ENCODE assay signal across 16 cellular contexts in the genomic region with DNA sequence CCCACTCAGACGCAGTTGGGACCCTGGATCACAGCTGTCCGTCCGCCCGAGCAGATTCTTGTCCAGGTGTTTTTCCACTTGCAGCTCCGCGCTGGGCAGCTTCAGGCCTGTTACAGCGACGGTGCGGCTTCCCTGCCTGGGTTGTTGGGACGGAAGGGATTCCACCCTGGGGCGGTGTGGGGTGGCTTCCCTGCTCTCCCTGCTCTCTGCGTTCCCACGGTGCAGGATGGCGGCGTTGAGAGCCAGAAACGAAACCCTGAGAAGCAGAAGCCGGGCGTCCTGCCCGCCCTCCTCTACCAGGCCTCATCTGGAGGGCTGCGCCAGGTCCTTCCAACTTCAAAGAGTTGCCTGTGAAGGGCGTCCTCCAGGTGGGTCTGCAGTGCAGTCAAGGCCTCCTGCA.
DNase-seq lines count a peak whose midpoint lies in the region; ATAC-seq and TF ChIP-seq lines count a peak whose summit lies in the region.
"Had no signal": no experiment of that assay in that cellular context is flagged by ENCODE, and none has a peak within 500 bp of the region (broad histone marks: within the 10 kb centered on the region; RNA-seq: fewer than 3 reads in every experiment).

No MANE protein-coding gene starts in this region.

- H3K14ac ChIP-seq in neuronal stem cell (ENCODE audit: low read length), result no peak overlapping the region

- peak overlapping the region; percentile 73 for H2BK12ac ChIP-seq in neuronal stem cell (ENCODE audit: low read length)

- TF ChIP-seq CTCF in WTC11 (IDR thresholded peaks at IDR 0.05) (no peak), spleen (IDR thresholded peaks at IDR 0.05 in 8 of 11, conservative IDR thresholded peaks at IDR 0.05 in 3 of 11) (no peak)

- H3K27me3 Mint-ChIP-seq in WTC11 (ENCODE audit: low read depth), result no peaks in the 10 kb centered on the region
- no peaks in the 10 kb centered on the region for H3K27me3 Mint-ChIP-seq in activated CD4-positive, alpha-beta memory T cell treated with anti-CD3 and anti-CD28 coated beads for 36 hours
- H3K27me3 Mint-ChIP-seq: CD4-positive, alpha-beta memory T cell had no signal

- POLR2A ChIA-PET in WTC11 (lab: Charles Lee), result no interaction called here
- POLR2A ChIA-PET in activated CD4-positive, alpha-beta memory T cell treated with anti-CD3 and anti-CD28 coated beads for 36 hours (lab: Charles Lee), result no interaction called here

- CTCF ChIA-PET in WTC11 (lab: Charles Lee), result no interaction called here
- CTCF ChIA-PET in activated CD4-positive, alpha-beta memory T cell treated with anti-CD3 and anti-CD28 coated beads for 36 hours (lab: Charles Lee), result no interaction called here

- H3K27ac ChIP-seq in neuronal stem cell (replicated peaks; ENCODE audit: low read length), result no peak overlapping the region
- H3K27ac ChIP-seq in spleen, result no peak overlapping the region
- H3K27ac ChIP-seq: BLaER1 had no signal

- H4K91ac ChIP-seq in neuronal stem cell (ENCODE audit: low read depth, low read length, poor library complexity), result peak overlapping the region; percentile 72

- no peaks in the 10 kb centered on the region for H3K27me3 ChIP-seq in neuronal stem cell (ENCODE audit: control insufficient read depth in 3 of 3, insufficient read depth in 3 of 3, low read depth in 1 of 3, low read length in 3 of 3)
- H3K27me3 ChIP-seq in spleen (replicated peaks in 1 of 7), result peaks cover 0 to 9% (median 0%) of the 10 kb centered on the region in 7 donors
- H3K27me3 ChIP-seq: BLaER1 had no signal

- no peak overlapping the region for H2AFZ ChIP-seq in neuronal stem cell (ENCODE audit: low read length)

- H3K9me3 Mint-ChIP-seq in WTC11, result peaks cover 5% of the 10 kb centered on the region
- no peaks in the 10 kb centered on the region for H3K9me3 Mint-ChIP-seq in activated CD4-positive, alpha-beta memory T cell treated with anti-CD3 and anti-CD28 coated beads for 36 hours
- H3K9me3 Mint-ChIP-seq: CD4-positive, alpha-beta memory T cell; H9 had no signal

- no peak for ATAC-seq in WTC11
- ATAC-seq in HG03135 (IDR thresholded peaks at IDR 0.05; ENCODE audit: unreplicated experiment), result no peak
- ATAC-seq: GM12878 had no signal

- H3K9ac ChIP-seq in neuronal stem cell (ENCODE audit: low read depth, low read length, poor library complexity), result peak overlapping the region; percentile 21
- H3K9ac ChIP-seq: BLaER1 had no signal

- no peak overlapping the region for H2BK120ac ChIP-seq in neuronal stem cell (ENCODE audit: low read depth, low read length)

- H3K9me3 ChIP-seq in neuronal stem cell (replicated peaks in 1 of 2; ENCODE audit: control insufficient read depth in 2 of 2, insufficient read depth in 1 of 2, low read depth in 1 of 2, low read length in 2 of 2) (peaks cover 0 to 6% of the 10 kb centered on the region in 2 donors), spleen (peaks cover 0 to 4% (median 0%) of the 10 kb centered on the region in 8 donors)

- no CpG with 5 or more reads among the region's 21 CpGs for WGBS in neuronal stem cell (ENCODE audit: extremely low coverage in 2 of 2, insufficient read length in 2 of 2, insufficient replicate concordance in 1 of 2), 2 donors
- 89 to 96% (median 94%) methylated on average over 5 to 21 of the region's 21 CpGs for WGBS in spleen, 5 donors

- TF ChIP-seq POLR2A in spleen (IDR thresholded peaks at IDR 0.05), result no peak

- H3K4me2 ChIP-seq in neuronal stem cell (ENCODE audit: insufficient read depth, low read length, poor library complexity, severe bottlenecking), result no peak overlapping the region
- H3K4me2 ChIP-seq: BLaER1 had no signal

- peak overlapping the region; percentile 63 for H2AK5ac ChIP-seq in neuronal stem cell (ENCODE audit: low read depth, low read length)

- no peak overlapping the region for H2BK15ac ChIP-seq in neuronal stem cell (ENCODE audit: low read length)

- H3K4me1 Mint-ChIP-seq in WTC11, result no peaks in the 10 kb centered on the region
- H3K4me1 Mint-ChIP-seq in activated CD4-positive, alpha-beta memory T cell treated with anti-CD3 and anti-CD28 coated beads for 36 hours (ENCODE audit: low read depth), result no peaks in the 10 kb centered on the region
- H3K4me1 Mint-ChIP-seq: CD14-positive monocyte; CD4-positive, alpha-beta memory T cell had no signal

- H3K36me3 Mint-ChIP-seq in WTC11, result peaks cover under 1% of the 10 kb centered on the region
- no peaks in the 10 kb centered on the region for H3K36me3 Mint-ChIP-seq in activated CD4-positive, alpha-beta memory T cell treated with anti-CD3 and anti-CD28 coated beads for 36 hours
- H3K36me3 Mint-ChIP-seq: CD14-positive monocyte; CD4-positive, alpha-beta memory T cell had no signal

- peak overlapping the region; percentile 87 for H3K18ac ChIP-seq in neuronal stem cell (ENCODE audit: low read length)

- H3K4me3 ChIP-seq in neuronal stem cell (ENCODE audit: low read length in 2 of 2), result no peak overlapping the region
- no peak overlapping the region for H3K4me3 ChIP-seq in spleen
- H3K4me3 ChIP-seq: BLaER1, GM12878 had no signal

- no peak overlapping the region for H3K4me3 Mint-ChIP-seq in WTC11
- H3K4me3 Mint-ChIP-seq in activated CD4-positive, alpha-beta memory T cell treated with anti-CD3 and anti-CD28 coated beads for 36 hours, result no peak overlapping the region
- H3K4me3 Mint-ChIP-seq: CD14-positive monocyte; CD4-positive, alpha-beta memory T cell; H9 had no signal

- H3K23ac ChIP-seq in neuronal stem cell (ENCODE audit: low read depth, low read length, poor library complexity), result no peak overlapping the region

- H3K27ac Mint-ChIP-seq in WTC11, result no peak overlapping the region
- H3K27ac Mint-ChIP-seq in activated CD4-positive, alpha-beta memory T cell treated with anti-CD3 and anti-CD28 coated beads for 36 hours, result no peak overlapping the region
- H3K27ac Mint-ChIP-seq: CD14-positive monocyte; CD4-positive, alpha-beta memory T cell; H9 had no signal

- H3K79me1 ChIP-seq in neuronal stem cell (ENCODE audit: low read depth, low read length), result peaks cover 2% of the 10 kb centered on the region

- intact Hi-C loops in spleen (cut with DNase I; ENCODE audit: low total_unique reads), result no loop called here
- intact Hi-C loops in activated CD4-positive, alpha-beta memory T cell treated with anti-CD3 and anti-CD28 coated beads for 36 hours (cut with micrococcal nuclease), result no loop called here

- H2BK5ac ChIP-seq in neuronal stem cell (ENCODE audit: low read length), result no peak overlapping the region

- DNase-seq in activated effector memory CD4-positive, alpha-beta T cell treated with anti-CD3 and anti-CD28 coated beads, Interleukin-2, amount 50 U/mL, for 16 hours, result peak; percentile 54
- no peak for DNase-seq in activated effector memory CD4-positive, alpha-beta T cell treated with Interleukin-2 at 50 U/mL for 16 hours
- DNase-seq in WTC11 (ENCODE audit: low spot score), result peak; percentile 4
- no peak for DNase-seq in neuronal stem cell (ENCODE audit: low spot score)
- DNase-seq in spleen, result peak; percentile 64
- DNase-seq in activated CD4-positive, alpha-beta memory T cell treated with anti-CD3 and anti-CD28 coated beads for 36 hours, result no peak
- DNase-seq in superior temporal gyrus (ENCODE audit: extremely low spot score), result no peak
- DNase-seq: 8988T; CD4-positive, alpha-beta memory T cell; DMS153; EL; H9 had no signal

- H3K36me3 ChIP-seq in neuronal stem cell (replicated peaks in 1 of 2; ENCODE audit: control insufficient read depth in 2 of 2, insufficient read depth in 2 of 2, low read length in 2 of 2) (no peaks in the 10 kb centered on the region), spleen (no peaks in the 10 kb centered on the region)
- H3K36me3 ChIP-seq: BLaER1 had no signal

- H3K4ac ChIP-seq in neuronal stem cell (ENCODE audit: low read length), result no peak overlapping the region

- no peaks in the 10 kb centered on the region for H3K4me1 ChIP-seq in neuronal stem cell (ENCODE audit: control insufficient read depth in 2 of 2, insufficient read depth in 1 of 2, low read depth in 1 of 2, low read length in 2 of 2)
- no peaks in the 10 kb centered on the region for H3K4me1 ChIP-seq in spleen

- no peak overlapping the region for H4K8ac ChIP-seq in neuronal stem cell (ENCODE audit: low read depth, low read length)

TF ChIP-seq in WTC11, 78 proteins besides CTCF, POLR2A, EP300 and RAD21 (continues in another document):
- no peak for TF ChIP-seq ZNF317 (CRISPR knock-in tag; IDR thresholded peaks at IDR 0.05; ENCODE audit: borderline replicate concordance, low read depth)
- TF ChIP-seq ELF4 (CRISPR knock-in tag; IDR thresholded peaks at IDR 0.05; ENCODE audit: low read depth), result no peak
- TF ChIP-seq, protein P1, sequence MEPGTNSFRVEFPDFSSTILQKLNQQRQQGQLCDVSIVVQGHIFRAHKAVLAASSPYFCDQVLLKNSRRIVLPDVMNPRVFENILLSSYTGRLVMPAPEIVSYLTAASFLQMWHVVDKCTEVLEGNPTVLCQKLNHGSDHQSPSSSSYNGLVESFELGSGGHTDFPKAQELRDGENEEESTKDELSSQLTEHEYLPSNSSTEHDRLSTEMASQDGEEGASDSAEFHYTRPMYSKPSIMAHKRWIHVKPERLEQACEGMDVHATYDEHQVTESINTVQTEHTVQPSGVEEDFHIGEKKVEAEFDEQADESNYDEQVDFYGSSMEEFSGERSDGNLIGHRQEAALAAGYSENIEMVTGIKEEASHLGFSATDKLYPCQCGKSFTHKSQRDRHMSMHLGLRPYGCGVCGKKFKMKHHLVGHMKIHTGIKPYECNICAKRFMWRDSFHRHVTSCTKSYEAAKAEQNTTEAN (CRISPR knock-in tag; IDR thresholded peaks at IDR 0.05), result no peak
- TF ChIP-seq, protein P2, sequence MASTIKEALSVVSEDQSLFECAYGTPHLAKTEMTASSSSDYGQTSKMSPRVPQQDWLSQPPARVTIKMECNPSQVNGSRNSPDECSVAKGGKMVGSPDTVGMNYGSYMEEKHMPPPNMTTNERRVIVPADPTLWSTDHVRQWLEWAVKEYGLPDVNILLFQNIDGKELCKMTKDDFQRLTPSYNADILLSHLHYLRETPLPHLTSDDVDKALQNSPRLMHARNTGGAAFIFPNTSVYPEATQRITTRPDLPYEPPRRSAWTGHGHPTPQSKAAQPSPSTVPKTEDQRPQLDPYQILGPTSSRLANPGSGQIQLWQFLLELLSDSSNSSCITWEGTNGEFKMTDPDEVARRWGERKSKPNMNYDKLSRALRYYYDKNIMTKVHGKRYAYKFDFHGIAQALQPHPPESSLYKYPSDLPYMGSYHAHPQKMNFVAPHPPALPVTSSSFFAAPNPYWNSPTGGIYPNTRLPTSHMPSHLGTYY (CRISPR knock-in tag; IDR thresholded peaks at IDR 0.05), result no peak
- no peak for TF ChIP-seq ZNF138 (CRISPR knock-in tag; conservative IDR thresholded peaks at IDR 0.05)
- TF ChIP-seq ETV6 (CRISPR knock-in tag; IDR thresholded peaks at IDR 0.05), result no peak
- TF ChIP-seq, protein P3, sequence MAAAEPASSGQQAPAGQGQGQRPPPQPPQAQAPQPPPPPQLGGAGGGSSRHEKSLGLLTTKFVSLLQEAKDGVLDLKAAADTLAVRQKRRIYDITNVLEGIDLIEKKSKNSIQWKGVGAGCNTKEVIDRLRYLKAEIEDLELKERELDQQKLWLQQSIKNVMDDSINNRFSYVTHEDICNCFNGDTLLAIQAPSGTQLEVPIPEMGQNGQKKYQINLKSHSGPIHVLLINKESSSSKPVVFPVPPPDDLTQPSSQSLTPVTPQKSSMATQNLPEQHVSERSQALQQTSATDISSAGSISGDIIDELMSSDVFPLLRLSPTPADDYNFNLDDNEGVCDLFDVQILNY (CRISPR knock-in tag; IDR thresholded peaks at IDR 0.05), result no peak
- TF ChIP-seq SMAD3 (CRISPR knock-in tag; IDR thresholded peaks at IDR 0.05; ENCODE audit: borderline replicate concordance), result no peak

Comparison
In these comparisons a context has a peak if more than half of its experiments do, and no peak if none do; other contexts are left out.
1. DNase-seq: peak in activated effector memory CD4-positive, alpha-beta T cell treated with anti-CD3 and anti-CD28 coated beads, Interleukin-2, amount 50 U/mL, for 16 hours (single experiment), WTC11 (single experiment) and spleen (single experiment); none in activated effector memory CD4-positive, alpha-beta T cell treated with Interleukin-2 at 50 U/mL for 16 hours (single experiment), neuronal stem cell (single experiment), activated CD4-positive, alpha-beta memory T cell treated with anti-CD3 and anti-CD28 coated beads for 36 hours (single experiment) and superior temporal gyrus (single experiment).